8 cellular contexts compared by ENCODE assay signal in the genomic region with DNA sequence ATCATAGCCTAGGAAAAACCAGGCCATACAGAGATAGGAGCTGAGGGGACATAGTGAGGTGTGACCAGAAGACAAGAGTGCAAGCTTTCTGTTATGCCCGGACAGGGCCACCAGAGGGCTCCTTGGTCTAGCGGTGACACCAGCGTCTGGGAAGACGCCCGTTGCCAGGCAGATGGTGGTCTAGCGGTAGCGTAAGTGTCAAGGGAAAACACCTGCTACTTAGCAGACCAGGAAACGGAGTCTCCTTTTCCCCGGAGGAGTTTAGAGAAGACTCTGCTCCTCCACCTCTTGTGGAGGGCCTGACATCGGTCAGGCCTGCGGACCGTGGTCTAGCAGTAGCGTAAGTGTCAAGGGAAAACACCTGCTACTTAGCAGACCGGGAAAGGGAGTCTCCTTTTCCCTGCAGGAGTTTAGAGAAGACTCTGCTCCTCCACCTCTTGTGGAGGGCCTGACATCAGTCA. TPM values are rescaled to one million over a fixed set of nuclear protein-coding genes. Genes with fewer than 3 reads are reported as not detected.
DNase-seq lines count a peak whose midpoint lies in the region; ATAC-seq and TF ChIP-seq lines count a peak whose summit lies in the region.
"Not testable (repeated sequence)": the region's sequence is repeated elsewhere in the genome, so short reads cannot be mapped to it uniquely, and the experiment has no call there.

No MANE protein-coding gene starts in this region.

- CTCF ChIA-PET in Panc1 (lab: Charles Lee), result interaction anchor here (0.7 to 0.9 kb wide), 4 partner anchors 14 to 153 kb away, joined by 3 to 5 read pairs (median 4); a partner anchor contains a TSS

- not testable (repeated sequence) for TF ChIP-seq EP300 in stomach (IDR thresholded peaks at IDR 0.05)

- BruUV-seq in Panc1 (replicated peaks; lab: Mats Ljungman, UMichigan), result not testable (repeated sequence)

- H3K4me1 ChIP-seq in Panc1 (ENCODE audit: control insufficient read depth, insufficient read depth, low read length), result not testable (repeated sequence)
- H3K4me1 ChIP-seq in stomach, result peaks cover 6 to 17% (median 12%) of the 10 kb centered on the region in 4 donors

- not testable (repeated sequence) for TF ChIP-seq POLR2A in stomach (IDR thresholded peaks at IDR 0.05)

- POLR2A ChIA-PET in Panc1 (lab: Charles Lee), result not testable (repeated sequence)

- ATAC-seq in Panc1, result peak; percentile 71

- 9 to 18% (median 15%) methylated on average over 14 of the region's 14 CpGs for WGBS in stomach, 5 donors

- peak overlapping the region in 1 of 2 experiments; percentile 40; a peak in 2 of 4 replicates for H3K4me3 ChIP-seq in Panc1 (ENCODE audit: low read depth in 2 of 2, low read length in 2 of 2)
- peak overlapping the region in 2 of 4 donors; percentile 11 for H3K4me3 ChIP-seq in stomach

- H3K36me3 ChIP-seq in Panc1 (ENCODE audit: control insufficient read depth, insufficient read depth, low read length); stomach: not testable (repeated sequence)

- H3K27ac ChIP-seq in Panc1 (ENCODE audit: low read length); stomach: not testable (repeated sequence)

- in situ Hi-C loops in Panc1 (cut with HindIII; ENCODE audit: low pct_unique_long_range_greater_than_20kb, low sequenced_read_pairs), result not testable (repeated sequence)

- TF ChIP-seq CTCF in Panc1 (IDR thresholded peaks at IDR 0.05) (peak; percentile 92), stomach (IDR thresholded peaks at IDR 0.05) (peak in 5 of 7 experiments; percentile 41 to 87 (median 69))

- intact Hi-C loops in Panc1 (cut with micrococcal nuclease; ENCODE audit: unreplicated experiment), result loop anchor here (10.0 kb wide), 1 partner anchor 72 kb away; a partner anchor contains a TSS
- intact Hi-C loops in stomach (cut with DNase I; ENCODE audit: low total_unique reads), result loop anchor here (10.0 kb wide), 1 partner anchor 82 kb away; no protein-coding TSS in a partner anchor

- not testable (repeated sequence) for H3K27me3 ChIP-seq in Panc1 (ENCODE audit: control insufficient read depth, insufficient read depth, low read length); stomach

- H3K9me3 ChIP-seq in Panc1 (ENCODE audit: control insufficient read depth, insufficient read depth, low read depth, low read length); stomach: not testable (repeated sequence)

- DNase-seq in DMS53 (lab: John Stamatoyannopoulos, UW), result peak; percentile 69
- peak; percentile 47 for DNase-seq in M059J (ENCODE audit: low read depth)
- DNase-seq in Panc1 (ENCODE audit: low read depth, low spot score), result peak; percentile 20
- peak; percentile 57 to 59 for DNase-seq in activated CD8-positive, alpha-beta memory T cell treated with anti-CD3 and anti-CD28 coated beads for 4 hours (ENCODE audit: low read depth in 2 of 2)
- DNase-seq in central memory CD4-positive, alpha-beta T cell, result peak; percentile 63
- peak; percentile 22 for DNase-seq in iris pigment epithelial cell (ENCODE audit: low read depth)
- DNase-seq in renal cortical epithelial cell (ENCODE audit: low read depth), result peak; percentile 41
- peak; percentile 80 for DNase-seq in stomach

RNA-seq across cellular contexts. Expression of a gene that starts 5.7 kb away (rescaled TPM):
- 21.6 and 37.8 TPM in 2 replicates for total RNA-seq in M059J (2014; rRNA removed; shearing (Covaris generic))
- 84.2 TPM for total RNA-seq in Panc1 (2021; ENCODE audit: unreplicated experiment)
- polyA plus RNA-seq in Panc1 (2012; ENCODE audit: insufficient read length), result 74.1 TPM
- total RNA-seq in renal cortical epithelial cell, result 29.5 and 33.7 TPM in 2 replicates
- total RNA-seq in stomach, result 10 to 100 TPM; 13.3 to 99.1 (median 58.7) TPM
- 10 to 100 TPM; 51.5 to 76.8 (median 53.5) TPM for polyA plus RNA-seq in stomach

RNA-seq across cellular contexts. Expression of a gene that starts 14.3 kb away (rescaled TPM):
- total RNA-seq in M059J (2014; rRNA removed; shearing (Covaris generic)), result 45.0 and 48.2 TPM in 2 replicates
- 107 TPM for total RNA-seq in Panc1 (2021; ENCODE audit: unreplicated experiment)
- polyA plus RNA-seq in Panc1 (2012; ENCODE audit: insufficient read length), result 133 TPM
- total RNA-seq in renal cortical epithelial cell, result 17.2 and 21.5 TPM in 2 replicates
- 100 to 1,000 TPM in 1 of 5 donors, 10 to 100 TPM in 4; 14.1 to 171 (median 49.0) TPM for total RNA-seq in stomach
- polyA plus RNA-seq in stomach, result 10 to 100 TPM; 69.2 to 86.4 (median 83.9) TPM

RNA-seq across cellular contexts. Expression of a gene that starts 43.6 kb away (rescaled TPM):
- 37.2 and 49.1 TPM in 2 replicates for total RNA-seq in M059J (2014; rRNA removed; shearing (Covaris generic))
- 141 TPM for total RNA-seq in Panc1 (2021; ENCODE audit: unreplicated experiment)
- polyA plus RNA-seq in Panc1 (2012; ENCODE audit: insufficient read length), result 178 TPM
- total RNA-seq in renal cortical epithelial cell, result 15.3 and 23.2 TPM in 2 replicates
- total RNA-seq in stomach, result 10 to 100 TPM; 27.4 to 68.8 (median 54.0) TPM
- 10 to 100 TPM; 37.9 to 56.8 (median 39.2) TPM for polyA plus RNA-seq in stomach

Comparison
In these comparisons a context has a peak if more than half of its experiments do, and no peak if none do; other contexts are left out.
1. DNase-seq: peak in every context shown above with its lines; median percentile 80 in stomach; 69 in DMS53; 63 in central memory CD4-positive, alpha-beta T cell; 58 in activated CD8-positive, alpha-beta memory T cell treated with anti-CD3 and anti-CD28 coated beads for 4 hours; 47 in M059J; 41 in renal cortical epithelial cell; 22 in iris pigment epithelial cell; 20 in Panc1.